1 cellular context compared by ENCODE assay signal in the genomic region with DNA sequence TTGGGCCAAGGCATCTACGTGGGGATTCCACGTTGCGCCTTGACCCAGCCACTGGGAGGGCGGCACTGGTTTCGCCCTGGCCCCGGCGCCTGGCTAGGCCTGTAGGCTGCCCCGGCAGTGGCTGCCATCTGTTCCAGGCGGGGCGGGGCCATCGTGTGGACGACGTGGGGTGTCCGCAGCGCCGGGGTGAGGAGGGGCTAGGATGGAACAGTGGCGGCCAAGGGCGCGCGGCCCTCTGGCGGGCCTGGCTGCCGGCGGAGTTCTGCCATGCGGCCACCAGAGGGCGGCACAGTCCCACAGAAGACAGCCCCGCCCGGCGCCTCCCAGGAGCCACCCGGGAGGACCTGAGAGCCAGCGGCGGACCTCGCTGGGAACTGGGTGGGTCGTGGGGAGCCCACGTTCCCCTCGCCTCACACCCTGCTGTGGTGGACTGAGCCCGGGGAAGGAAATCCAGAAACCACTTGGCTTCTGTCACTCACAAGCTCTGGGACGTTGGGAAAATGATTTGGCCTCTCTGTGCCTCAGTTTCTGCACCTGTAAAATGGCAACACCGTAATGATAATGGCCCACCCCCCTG.
A peak's percentile ranks its signal among the peaks of the same experiment; 100 is the strongest.
TF ChIP-seq lines count a peak whose summit lies in the region.

No MANE protein-coding gene starts in this region.

TF ChIP-seq in HEK293, 187 proteins besides CTCF, POLR2A, EP300 and RAD21 (continued from another document and continues in another):
- TF ChIP-seq, protein P1, sequence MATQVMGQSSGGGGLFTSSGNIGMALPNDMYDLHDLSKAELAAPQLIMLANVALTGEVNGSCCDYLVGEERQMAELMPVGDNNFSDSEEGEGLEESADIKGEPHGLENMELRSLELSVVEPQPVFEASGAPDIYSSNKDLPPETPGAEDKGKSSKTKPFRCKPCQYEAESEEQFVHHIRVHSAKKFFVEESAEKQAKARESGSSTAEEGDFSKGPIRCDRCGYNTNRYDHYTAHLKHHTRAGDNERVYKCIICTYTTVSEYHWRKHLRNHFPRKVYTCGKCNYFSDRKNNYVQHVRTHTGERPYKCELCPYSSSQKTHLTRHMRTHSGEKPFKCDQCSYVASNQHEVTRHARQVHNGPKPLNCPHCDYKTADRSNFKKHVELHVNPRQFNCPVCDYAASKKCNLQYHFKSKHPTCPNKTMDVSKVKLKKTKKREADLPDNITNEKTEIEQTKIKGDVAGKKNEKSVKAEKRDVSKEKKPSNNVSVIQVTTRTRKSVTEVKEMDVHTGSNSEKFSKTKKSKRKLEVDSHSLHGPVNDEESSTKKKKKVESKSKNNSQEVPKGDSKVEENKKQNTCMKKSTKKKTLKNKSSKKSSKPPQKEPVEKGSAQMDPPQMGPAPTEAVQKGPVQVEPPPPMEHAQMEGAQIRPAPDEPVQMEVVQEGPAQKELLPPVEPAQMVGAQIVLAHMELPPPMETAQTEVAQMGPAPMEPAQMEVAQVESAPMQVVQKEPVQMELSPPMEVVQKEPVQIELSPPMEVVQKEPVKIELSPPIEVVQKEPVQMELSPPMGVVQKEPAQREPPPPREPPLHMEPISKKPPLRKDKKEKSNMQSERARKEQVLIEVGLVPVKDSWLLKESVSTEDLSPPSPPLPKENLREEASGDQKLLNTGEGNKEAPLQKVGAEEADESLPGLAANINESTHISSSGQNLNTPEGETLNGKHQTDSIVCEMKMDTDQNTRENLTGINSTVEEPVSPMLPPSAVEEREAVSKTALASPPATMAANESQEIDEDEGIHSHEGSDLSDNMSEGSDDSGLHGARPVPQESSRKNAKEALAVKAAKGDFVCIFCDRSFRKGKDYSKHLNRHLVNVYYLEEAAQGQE (tag by site-specific recombination; IDR thresholded peaks at IDR 0.05) = 0 out of 2 replicates have a peak, but pooled peaks have one; percentile 14
- TF ChIP-seq, protein P2, sequence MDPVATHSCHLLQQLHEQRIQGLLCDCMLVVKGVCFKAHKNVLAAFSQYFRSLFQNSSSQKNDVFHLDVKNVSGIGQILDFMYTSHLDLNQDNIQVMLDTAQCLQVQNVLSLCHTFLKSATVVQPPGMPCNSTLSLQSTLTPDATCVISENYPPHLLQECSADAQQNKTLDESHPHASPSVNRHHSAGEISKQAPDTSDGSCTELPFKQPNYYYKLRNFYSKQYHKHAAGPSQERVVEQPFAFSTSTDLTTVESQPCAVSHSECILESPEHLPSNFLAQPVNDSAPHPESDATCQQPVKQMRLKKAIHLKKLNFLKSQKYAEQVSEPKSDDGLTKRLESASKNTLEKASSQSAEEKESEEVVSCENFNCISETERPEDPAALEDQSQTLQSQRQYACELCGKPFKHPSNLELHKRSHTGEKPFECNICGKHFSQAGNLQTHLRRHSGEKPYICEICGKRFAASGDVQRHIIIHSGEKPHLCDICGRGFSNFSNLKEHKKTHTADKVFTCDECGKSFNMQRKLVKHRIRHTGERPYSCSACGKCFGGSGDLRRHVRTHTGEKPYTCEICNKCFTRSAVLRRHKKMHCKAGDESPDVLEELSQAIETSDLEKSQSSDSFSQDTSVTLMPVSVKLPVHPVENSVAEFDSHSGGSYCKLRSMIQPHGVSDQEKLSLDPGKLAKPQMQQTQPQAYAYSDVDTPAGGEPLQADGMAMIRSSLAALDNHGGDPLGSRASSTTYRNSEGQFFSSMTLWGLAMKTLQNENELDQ (tag by site-specific recombination; IDR thresholded peaks at IDR 0.05; ENCODE audit: low read depth) = no peak
- TF ChIP-seq ZNF76 (tag by site-specific recombination; IDR thresholded peaks at IDR 0.05; ENCODE audit: borderline replicate concordance, low read depth) (peak; percentile 44; the same call in 1 of the 2 replicates), ZNF16 (tag by site-specific recombination; IDR thresholded peaks at IDR 0.05; ENCODE audit: low read depth) (no peak), ZNF394 (tag by site-specific recombination; IDR thresholded peaks at IDR 0.05; ENCODE audit: borderline replicate concordance) (0 out of 2 replicates have a peak, but pooled peaks have one; percentile 32), ZNF37A (tag by site-specific recombination; IDR thresholded peaks at IDR 0.05) (no peak), ZNF2 (tag by site-specific recombination; IDR thresholded peaks at IDR 0.05) (0 out of 2 replicates have a peak, but pooled peaks have one; percentile 46), ZNF239 (tag by site-specific recombination; IDR thresholded peaks at IDR 0.05) (no peak), GLIS2 (tag by site-specific recombination; IDR thresholded peaks at IDR 0.05) (peak; percentile 45; the same call in 1 of the 2 replicates), MYNN (tag by site-specific recombination; IDR thresholded peaks at IDR 0.05; ENCODE audit: borderline replicate concordance) (no peak), ZNF629 (tag by site-specific recombination; IDR thresholded peaks at IDR 0.05) (0 out of 2 replicates have a peak, but pooled peaks have one; percentile 27), ZFHX2 (tag by site-specific recombination; conservative IDR thresholded peaks at IDR 0.05) (0 out of 2 replicates have a peak, but pooled peaks have one; percentile 14), ZNF768 (tag by site-specific recombination; IDR thresholded peaks at IDR 0.05) (0 out of 2 replicates have a peak, but pooled peaks have one; percentile 15), ZNF292 (tag by site-specific recombination; IDR thresholded peaks at IDR 0.05; ENCODE audit: borderline replicate concordance, low read depth) (no peak), GLIS1 (tag by site-specific recombination; IDR thresholded peaks at IDR 0.05) (peak; percentile 63), ZSCAN30 (tag by site-specific recombination; IDR thresholded peaks at IDR 0.05) (peak; percentile 96), KLF8 (tag by site-specific recombination; IDR thresholded peaks at IDR 0.05) (peak; percentile 69; the same call in 1 of the 2 replicates), ZNF561 (tag by site-specific recombination; IDR thresholded peaks at IDR 0.05; ENCODE audit: borderline replicate concordance) (peak; percentile 51; the same call in 1 of the 2 replicates), ZNF776 (tag by site-specific recombination; IDR thresholded peaks at IDR 0.05; ENCODE audit: borderline replicate concordance) (no peak), ZNF146 (tag by site-specific recombination; IDR thresholded peaks at IDR 0.05) (0 out of 2 replicates have a peak, but pooled peaks have one; percentile 9), ZNF391 (tag by site-specific recombination; IDR thresholded peaks at IDR 0.05; ENCODE audit: borderline replicate concordance, low read depth) (peak; percentile 80; the same call in 1 of the 2 replicates), IKZF3 (tag by site-specific recombination; IDR thresholded peaks at IDR 0.05) (peak; percentile 29; the same call in 1 of the 2 replicates), ZNF664 (tag by site-specific recombination; IDR thresholded peaks at IDR 0.05) (no peak), SP2 (tag by site-specific recombination; IDR thresholded peaks at IDR 0.05) (no peak)
- TF ChIP-seq, protein P3, sequence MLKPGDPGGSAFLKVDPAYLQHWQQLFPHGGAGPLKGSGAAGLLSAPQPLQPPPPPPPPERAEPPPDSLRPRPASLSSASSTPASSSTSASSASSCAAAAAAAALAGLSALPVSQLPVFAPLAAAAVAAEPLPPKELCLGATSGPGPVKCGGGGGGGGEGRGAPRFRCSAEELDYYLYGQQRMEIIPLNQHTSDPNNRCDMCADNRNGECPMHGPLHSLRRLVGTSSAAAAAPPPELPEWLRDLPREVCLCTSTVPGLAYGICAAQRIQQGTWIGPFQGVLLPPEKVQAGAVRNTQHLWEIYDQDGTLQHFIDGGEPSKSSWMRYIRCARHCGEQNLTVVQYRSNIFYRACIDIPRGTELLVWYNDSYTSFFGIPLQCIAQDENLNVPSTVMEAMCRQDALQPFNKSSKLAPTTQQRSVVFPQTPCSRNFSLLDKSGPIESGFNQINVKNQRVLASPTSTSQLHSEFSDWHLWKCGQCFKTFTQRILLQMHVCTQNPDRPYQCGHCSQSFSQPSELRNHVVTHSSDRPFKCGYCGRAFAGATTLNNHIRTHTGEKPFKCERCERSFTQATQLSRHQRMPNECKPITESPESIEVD (tag by site-specific recombination; IDR thresholded peaks at IDR 0.05) = no peak
- TF ChIP-seq, protein P4, sequence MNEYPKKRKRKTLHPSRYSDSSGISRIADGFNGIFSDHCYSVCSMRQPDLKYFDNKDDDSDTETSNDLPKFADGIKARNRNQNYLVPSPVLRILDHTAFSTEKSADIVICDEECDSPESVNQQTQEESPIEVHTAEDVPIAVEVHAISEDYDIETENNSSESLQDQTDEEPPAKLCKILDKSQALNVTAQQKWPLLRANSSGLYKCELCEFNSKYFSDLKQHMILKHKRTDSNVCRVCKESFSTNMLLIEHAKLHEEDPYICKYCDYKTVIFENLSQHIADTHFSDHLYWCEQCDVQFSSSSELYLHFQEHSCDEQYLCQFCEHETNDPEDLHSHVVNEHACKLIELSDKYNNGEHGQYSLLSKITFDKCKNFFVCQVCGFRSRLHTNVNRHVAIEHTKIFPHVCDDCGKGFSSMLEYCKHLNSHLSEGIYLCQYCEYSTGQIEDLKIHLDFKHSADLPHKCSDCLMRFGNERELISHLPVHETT (tag by site-specific recombination; IDR thresholded peaks at IDR 0.05) = no peak
- TF ChIP-seq, protein P5, sequence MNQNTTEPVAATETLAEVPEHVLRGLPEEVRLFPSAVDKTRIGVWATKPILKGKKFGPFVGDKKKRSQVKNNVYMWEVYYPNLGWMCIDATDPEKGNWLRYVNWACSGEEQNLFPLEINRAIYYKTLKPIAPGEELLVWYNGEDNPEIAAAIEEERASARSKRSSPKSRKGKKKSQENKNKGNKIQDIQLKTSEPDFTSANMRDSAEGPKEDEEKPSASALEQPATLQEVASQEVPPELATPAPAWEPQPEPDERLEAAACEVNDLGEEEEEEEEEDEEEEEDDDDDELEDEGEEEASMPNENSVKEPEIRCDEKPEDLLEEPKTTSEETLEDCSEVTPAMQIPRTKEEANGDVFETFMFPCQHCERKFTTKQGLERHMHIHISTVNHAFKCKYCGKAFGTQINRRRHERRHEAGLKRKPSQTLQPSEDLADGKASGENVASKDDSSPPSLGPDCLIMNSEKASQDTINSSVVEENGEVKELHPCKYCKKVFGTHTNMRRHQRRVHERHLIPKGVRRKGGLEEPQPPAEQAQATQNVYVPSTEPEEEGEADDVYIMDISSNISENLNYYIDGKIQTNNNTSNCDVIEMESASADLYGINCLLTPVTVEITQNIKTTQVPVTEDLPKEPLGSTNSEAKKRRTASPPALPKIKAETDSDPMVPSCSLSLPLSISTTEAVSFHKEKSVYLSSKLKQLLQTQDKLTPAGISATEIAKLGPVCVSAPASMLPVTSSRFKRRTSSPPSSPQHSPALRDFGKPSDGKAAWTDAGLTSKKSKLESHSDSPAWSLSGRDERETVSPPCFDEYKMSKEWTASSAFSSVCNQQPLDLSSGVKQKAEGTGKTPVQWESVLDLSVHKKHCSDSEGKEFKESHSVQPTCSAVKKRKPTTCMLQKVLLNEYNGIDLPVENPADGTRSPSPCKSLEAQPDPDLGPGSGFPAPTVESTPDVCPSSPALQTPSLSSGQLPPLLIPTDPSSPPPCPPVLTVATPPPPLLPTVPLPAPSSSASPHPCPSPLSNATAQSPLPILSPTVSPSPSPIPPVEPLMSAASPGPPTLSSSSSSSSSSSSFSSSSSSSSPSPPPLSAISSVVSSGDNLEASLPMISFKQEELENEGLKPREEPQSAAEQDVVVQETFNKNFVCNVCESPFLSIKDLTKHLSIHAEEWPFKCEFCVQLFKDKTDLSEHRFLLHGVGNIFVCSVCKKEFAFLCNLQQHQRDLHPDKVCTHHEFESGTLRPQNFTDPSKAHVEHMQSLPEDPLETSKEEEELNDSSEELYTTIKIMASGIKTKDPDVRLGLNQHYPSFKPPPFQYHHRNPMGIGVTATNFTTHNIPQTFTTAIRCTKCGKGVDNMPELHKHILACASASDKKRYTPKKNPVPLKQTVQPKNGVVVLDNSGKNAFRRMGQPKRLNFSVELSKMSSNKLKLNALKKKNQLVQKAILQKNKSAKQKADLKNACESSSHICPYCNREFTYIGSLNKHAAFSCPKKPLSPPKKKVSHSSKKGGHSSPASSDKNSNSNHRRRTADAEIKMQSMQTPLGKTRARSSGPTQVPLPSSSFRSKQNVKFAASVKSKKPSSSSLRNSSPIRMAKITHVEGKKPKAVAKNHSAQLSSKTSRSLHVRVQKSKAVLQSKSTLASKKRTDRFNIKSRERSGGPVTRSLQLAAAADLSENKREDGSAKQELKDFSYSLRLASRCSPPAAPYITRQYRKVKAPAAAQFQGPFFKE (tag by site-specific recombination; IDR thresholded peaks at IDR 0.05; ENCODE audit: borderline replicate concordance) = no peak
- TF ChIP-seq, protein P6, sequence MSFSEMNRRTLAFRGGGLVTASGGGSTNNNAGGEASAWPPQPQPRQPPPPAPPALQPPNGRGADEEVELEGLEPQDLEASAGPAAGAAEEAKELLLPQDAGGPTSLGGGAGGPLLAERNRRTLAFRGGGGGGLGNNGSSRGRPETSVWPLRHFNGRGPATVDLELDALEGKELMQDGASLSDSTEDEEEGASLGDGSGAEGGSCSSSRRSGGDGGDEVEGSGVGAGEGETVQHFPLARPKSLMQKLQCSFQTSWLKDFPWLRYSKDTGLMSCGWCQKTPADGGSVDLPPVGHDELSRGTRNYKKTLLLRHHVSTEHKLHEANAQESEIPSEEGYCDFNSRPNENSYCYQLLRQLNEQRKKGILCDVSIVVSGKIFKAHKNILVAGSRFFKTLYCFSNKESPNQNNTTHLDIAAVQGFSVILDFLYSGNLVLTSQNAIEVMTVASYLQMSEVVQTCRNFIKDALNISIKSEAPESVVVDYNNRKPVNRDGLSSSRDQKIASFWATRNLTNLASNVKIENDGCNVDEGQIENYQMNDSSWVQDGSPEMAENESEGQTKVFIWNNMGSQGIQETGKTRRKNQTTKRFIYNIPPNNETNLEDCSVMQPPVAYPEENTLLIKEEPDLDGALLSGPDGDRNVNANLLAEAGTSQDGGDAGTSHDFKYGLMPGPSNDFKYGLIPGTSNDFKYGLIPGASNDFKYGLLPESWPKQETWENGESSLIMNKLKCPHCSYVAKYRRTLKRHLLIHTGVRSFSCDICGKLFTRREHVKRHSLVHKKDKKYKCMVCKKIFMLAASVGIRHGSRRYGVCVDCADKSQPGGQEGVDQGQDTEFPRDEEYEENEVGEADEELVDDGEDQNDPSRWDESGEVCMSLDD (tag by site-specific recombination; IDR thresholded peaks at IDR 0.05) = peak; percentile 37; the same call in 1 of the 2 replicates
- TF ChIP-seq, protein P7, sequence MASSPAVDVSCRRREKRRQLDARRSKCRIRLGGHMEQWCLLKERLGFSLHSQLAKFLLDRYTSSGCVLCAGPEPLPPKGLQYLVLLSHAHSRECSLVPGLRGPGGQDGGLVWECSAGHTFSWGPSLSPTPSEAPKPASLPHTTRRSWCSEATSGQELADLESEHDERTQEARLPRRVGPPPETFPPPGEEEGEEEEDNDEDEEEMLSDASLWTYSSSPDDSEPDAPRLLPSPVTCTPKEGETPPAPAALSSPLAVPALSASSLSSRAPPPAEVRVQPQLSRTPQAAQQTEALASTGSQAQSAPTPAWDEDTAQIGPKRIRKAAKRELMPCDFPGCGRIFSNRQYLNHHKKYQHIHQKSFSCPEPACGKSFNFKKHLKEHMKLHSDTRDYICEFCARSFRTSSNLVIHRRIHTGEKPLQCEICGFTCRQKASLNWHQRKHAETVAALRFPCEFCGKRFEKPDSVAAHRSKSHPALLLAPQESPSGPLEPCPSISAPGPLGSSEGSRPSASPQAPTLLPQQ (tag by site-specific recombination; IDR thresholded peaks at IDR 0.05) = 0 out of 2 replicates have a peak, but pooled peaks have one; percentile 40
- TF ChIP-seq, protein P8, sequence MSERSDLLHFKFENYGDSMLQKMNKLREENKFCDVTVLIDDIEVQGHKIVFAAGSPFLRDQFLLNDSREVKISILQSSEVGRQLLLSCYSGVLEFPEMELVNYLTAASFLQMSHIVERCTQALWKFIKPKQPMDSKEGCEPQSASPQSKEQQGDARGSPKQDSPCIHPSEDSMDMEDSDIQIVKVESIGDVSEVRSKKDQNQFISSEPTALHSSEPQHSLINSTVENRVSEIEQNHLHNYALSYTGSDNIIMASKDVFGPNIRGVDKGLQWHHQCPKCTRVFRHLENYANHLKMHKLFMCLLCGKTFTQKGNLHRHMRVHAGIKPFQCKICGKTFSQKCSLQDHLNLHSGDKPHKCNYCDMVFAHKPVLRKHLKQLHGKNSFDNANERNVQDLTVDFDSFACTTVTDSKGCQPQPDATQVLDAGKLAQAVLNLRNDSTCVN (tag by site-specific recombination; optimal IDR thresholded peaks at IDR 0.05) = peak; percentile 58
